17 cellular contexts compared by ENCODE assay signal in the genomic region with DNA sequence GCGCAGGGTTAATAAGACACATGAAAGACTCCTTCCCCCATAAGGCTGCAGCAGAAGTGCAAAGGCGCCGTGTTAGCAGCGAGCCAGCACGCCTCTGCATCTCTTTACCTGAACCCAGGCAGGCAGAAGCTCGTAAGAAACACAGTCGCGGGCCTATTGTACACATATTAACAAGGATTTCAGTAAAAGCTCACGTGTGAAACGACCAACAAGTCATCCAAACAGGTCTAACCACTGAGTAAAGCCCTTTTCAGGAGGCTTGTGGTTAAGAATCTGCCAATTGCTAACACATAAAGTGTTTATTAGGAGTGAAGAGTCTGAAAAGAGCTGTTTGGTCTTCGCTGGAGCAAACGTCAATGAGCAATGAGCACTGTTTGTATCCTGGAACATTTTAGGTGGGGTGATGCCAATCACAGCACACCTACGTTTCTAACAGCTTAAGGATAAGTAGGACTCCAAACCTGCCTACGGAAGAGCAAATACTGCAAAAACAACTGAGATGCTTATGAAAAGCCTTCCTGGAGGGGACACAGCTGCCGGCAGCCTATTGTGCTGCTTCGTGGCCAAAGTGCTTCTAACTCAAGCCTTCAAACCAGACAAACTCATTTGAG. TPM values are rescaled to one million over a fixed set of nuclear protein-coding genes. Genes with fewer than 3 reads are reported as not detected.
DNase-seq lines count a peak whose midpoint lies in the region; TF ChIP-seq lines count a peak whose summit lies in the region.
"Had no signal": no experiment of that assay in that cellular context is flagged by ENCODE, and none has a peak within 500 bp of the region (broad histone marks: within the 10 kb centered on the region; RNA-seq: fewer than 3 reads in every experiment).

No MANE protein-coding gene starts in this region.

- 57 to 58% methylated on average over 16 of the region's 16 CpGs for WGBS in esophagus squamous epithelium, 2 donors

- no peak overlapping the region for H3K4me3 ChIP-seq in esophagus squamous epithelium
- H3K4me3 ChIP-seq: colonic mucosa, vagina had no signal

- TF ChIP-seq CTCF in esophagus squamous epithelium (IDR thresholded peaks at IDR 0.05) = no peak

- H3K27me3 ChIP-seq in esophagus squamous epithelium = no peaks in the 10 kb centered on the region
- H3K27me3 ChIP-seq: colonic mucosa, vagina had no signal

- TF ChIP-seq POLR2A in esophagus squamous epithelium (IDR thresholded peaks at IDR 0.05) = no peak

- intact Hi-C loops in esophagus squamous epithelium (cut with DNase I) = no loop called here

- H3K9me3 ChIP-seq in esophagus squamous epithelium = no peaks in the 10 kb centered on the region
- H3K9me3 ChIP-seq: colonic mucosa, vagina had no signal

- H3K36me3 ChIP-seq in esophagus squamous epithelium = peaks cover 0 to 23% (median 0%) of the 10 kb centered on the region in 3 donors
- H3K36me3 ChIP-seq: colonic mucosa, vagina had no signal

- H3K4me1 ChIP-seq in esophagus squamous epithelium = peaks cover 3 to 47% (median 6%) of the 10 kb centered on the region in 3 donors
- H3K4me1 ChIP-seq: colonic mucosa, vagina had no signal

- DNase-seq in DMS79 (lab: John Stamatoyannopoulos, UW) = peak; percentile 71
- DNase-seq in NCI-H510A treated with DMSO at 0.1 percent for 48 hours (lab: John Stamatoyannopoulos, UW) = peak; percentile 100
- no peak for DNase-seq in esophagus squamous epithelium (lab: John Stamatoyannopoulos, UW)
- peak; percentile 81 for DNase-seq in putamen (ENCODE audit: low spot score)
- no peak for DNase-seq in cerebellum (ENCODE audit: low spot score)
- DNase-seq in iPS-NIHi11 (ENCODE audit: low spot score) = no peak
- no peak for DNase-seq in germinal center (ENCODE audit: low spot score)
- no peak for DNase-seq in Kasumi-1 (lab: John Stamatoyannopoulos, UW)
- DNase-seq: activated CD4-positive, alpha-beta T cell treated with anti-CD3 and anti-CD28 coated beads, Interleukin-2, amount 50 U/mL, for 4 hours; activated naive CD4-positive, alpha-beta T cell treated with anti-CD3 and anti-CD28 coated beads for 36 hours; CD4-positive, alpha-beta T cell; colonic mucosa; foreskin melanocyte; natural killer cell; stimulated activated naive CD4-positive, alpha-beta T cell treated with Interleukin-2 at 50 U/mL for 16 hours; SW 1271 had no signal

- H3K27ac ChIP-seq in esophagus squamous epithelium = peak overlapping the region; percentile 11 to 75 (median 34)
- H3K27ac ChIP-seq: colonic mucosa, vagina had no signal

RNA-seq across cellular contexts. Expression of a gene that starts 43.1 kb away (rescaled TPM):
- total RNA-seq in esophagus squamous epithelium (100 to 1,000 TPM in 1 of 4 donors, 10 to 100 TPM in 3; 18.2 to 217 (median 46.7) TPM), cerebellum (18.1 TPM)

Comparison
In these comparisons a context has a peak if more than half of its experiments do, and no peak if none do; other contexts are left out.
1. DNase-seq: peak in DMS79 (single experiment), NCI-H510A treated with DMSO at 0.1 percent for 48 hours (single experiment) and putamen (single experiment); none in esophagus squamous epithelium (single experiment), cerebellum (single experiment), iPS-NIHi11 (single experiment), germinal center (single experiment) and Kasumi-1 (0 of 2).